In the genomic region with DNA sequence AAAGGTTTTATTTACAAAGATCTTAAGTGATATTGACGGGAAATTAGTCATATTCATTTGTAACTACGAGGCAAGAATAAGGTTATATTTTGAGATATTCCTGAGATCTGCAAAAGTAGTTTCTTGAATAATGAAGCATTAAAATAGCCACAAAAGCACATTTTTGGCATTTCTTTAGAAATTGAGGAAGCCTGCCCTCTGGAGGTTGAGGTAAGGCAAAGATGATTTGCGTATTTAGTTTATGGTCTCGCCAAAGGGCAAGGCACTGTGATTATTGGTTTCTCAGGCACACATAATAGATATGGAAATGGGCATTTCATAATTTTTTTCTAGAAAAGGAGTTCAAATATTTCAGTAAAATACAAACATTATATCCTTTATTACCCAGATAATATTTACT, we compare ENCODE assay signal across 18 cellular contexts.
A peak's percentile ranks its signal among the peaks of the same experiment; 100 is the strongest.
DNase-seq lines count a peak whose midpoint lies in the region; ATAC-seq, FAIRE-seq and TF ChIP-seq lines count a peak whose summit lies in the region.
"Had no signal": no experiment of that assay in that cellular context is flagged by ENCODE, and none has a peak within 500 bp of the region (broad histone marks: within the 10 kb centered on the region; RNA-seq: fewer than 3 reads in every experiment).

No MANE protein-coding gene starts in this region.

- H3K9me3 ChIP-seq in HepG2 (ENCODE audit: low read length) (peaks cover 14% of the 10 kb centered on the region; the same call in 1 of the 2 replicates), right lobe of liver (no peaks in the 10 kb centered on the region), OCI-LY1 (ENCODE audit: low read length) (no peaks in the 10 kb centered on the region)
- H3K9me3 ChIP-seq: tibial artery had no signal

- no peak for TF ChIP-seq RAD21 in HepG2 (CRISPR knock-in tag; IDR thresholded peaks at IDR 0.05)

- 2% methylated on average over 4 of the region's 4 CpGs for WGBS in HepG2 (ENCODE audit: low lambda C conversion rate)
- WGBS in right lobe of liver (ENCODE audit: insufficient coverage, low coverage, low lambda C conversion rate, missing lambda C conversion rate): 60% methylated on average over 4 of the region's 4 CpGs

- TF ChIP-seq EP300 in HepG2 (IDR thresholded peaks at IDR 0.05; ENCODE audit: low read depth in 2 of 2, low read length in 2 of 2): no peak
- TF ChIP-seq EP300 in HepG2 (CRISPR knock-in tag; IDR thresholded peaks at IDR 0.05; ENCODE audit: borderline replicate concordance): no peak

- CTCF ChIA-PET in HepG2 (lab: Yijun Ruan, JAX; ENCODE audit: low intra/inter-chr PET ratio, low total read pairs): no interaction called here

- intact Hi-C loops in HepG2 (cut with micrococcal nuclease; ENCODE audit: unreplicated experiment): no loop called here
- intact Hi-C loops in right lobe of liver (cut with DNase I): no loop called here
- intact Hi-C loops in cardiac septum (cut with DNase I): no loop called here
- intact Hi-C loops in left ventricle myocardium superior (cut with micrococcal nuclease): no loop called here

- H3K79me2 ChIP-seq in HepG2 (ENCODE audit: insufficient read depth, low read length) (no peaks in the 10 kb centered on the region), OCI-LY1 (ENCODE audit: insufficient read depth, low read length) (no peaks in the 10 kb centered on the region)

- H3K4me1 ChIP-seq in HepG2 (ENCODE audit: insufficient read depth, low read length): no peaks in the 10 kb centered on the region
- no peaks in the 10 kb centered on the region for H3K4me1 ChIP-seq in right lobe of liver
- H3K4me1 ChIP-seq in OCI-LY1 (ENCODE audit: insufficient read depth, low read length, severe bottlenecking): no peaks in the 10 kb centered on the region
- H3K4me1 ChIP-seq: tibial artery had no signal

- H3F3A ChIP-seq in OCI-LY1 (ENCODE audit: insufficient read depth, low read length): no peaks in the 10 kb centered on the region

- in situ Hi-C loops in HepG2 (cut with HindIII; ENCODE audit: extremely low pct_ligation_motif_present, low pct_unique_long_range_greater_than_20kb): no loop called here

- BruUV-seq in HepG2 (replicated peaks; lab: Mats Ljungman, UMichigan): no TSS peak

- no peaks in the 10 kb centered on the region for H3K36me3 ChIP-seq in HepG2 (replicated peaks in 1 of 2; ENCODE audit: control insufficient read depth in 1 of 2, insufficient read depth in 2 of 2, low read length in 2 of 2)
- no peaks in the 10 kb centered on the region for H3K36me3 ChIP-seq in right lobe of liver
- H3K36me3 ChIP-seq in OCI-LY1 (ENCODE audit: insufficient read depth, low read length): no peaks in the 10 kb centered on the region
- H3K36me3 ChIP-seq: tibial artery had no signal

- H3K9ac ChIP-seq in HepG2 (ENCODE audit: insufficient read depth, low read depth, low read length) (no peak overlapping the region), OCI-LY1 (ENCODE audit: low read length) (no peak overlapping the region)

- H3K4me2 ChIP-seq in HepG2 (ENCODE audit: low read depth, low read length): no peak overlapping the region
- no peak overlapping the region for H3K4me2 ChIP-seq in OCI-LY1 (ENCODE audit: low read length)

- H4K20me1 ChIP-seq in HepG2 (ENCODE audit: insufficient read depth, low read length): no peaks in the 10 kb centered on the region
- no peaks in the 10 kb centered on the region for H4K20me1 ChIP-seq in OCI-LY1 (ENCODE audit: insufficient read depth, low read length)

- ATAC-seq in HepG2: no peak
- ATAC-seq in right lobe of liver: no peak
- ATAC-seq in GM18519 (IDR thresholded peaks at IDR 0.05; ENCODE audit: low FRiP score, unreplicated experiment): no peak
- ATAC-seq in left ventricle myocardium superior: no peak

- H2AFZ ChIP-seq in HepG2 (ENCODE audit: low read length) (no peak overlapping the region), OCI-LY1 (ENCODE audit: low read length) (no peak overlapping the region)

- peak; percentile 37 for FAIRE-seq in HepG2 (lab: Jason Lieb, UNC)
- FAIRE-seq: H54 had no signal

- POLR2A ChIA-PET in HepG2 (lab: Yijun Ruan, JAX): no interaction called here

- H3K4me3 ChIP-seq in HepG2 (replicated peaks in 1 of 3; ENCODE audit: insufficient read depth in 1 of 3, low read depth in 2 of 3, low read length in 3 of 3) (no peak overlapping the region), right lobe of liver (no peak overlapping the region), OCI-LY1 (ENCODE audit: low read depth, low read length, poor library complexity, severe bottlenecking) (no peak overlapping the region), epithelial cell of proximal tubule (ENCODE audit: low read depth, low read length) (no peak overlapping the region)
- H3K4me3 ChIP-seq: lung, tibial artery had no signal

- no peaks in the 10 kb centered on the region for H3K9me2 ChIP-seq in OCI-LY1 (ENCODE audit: low read depth, low read length)

- H3K27me3 ChIP-seq in HepG2 (ENCODE audit: control insufficient read depth in 1 of 2, insufficient read depth in 2 of 2, low read length in 2 of 2) (no peaks in the 10 kb centered on the region), right lobe of liver (no peaks in the 10 kb centered on the region), OCI-LY1 (ENCODE audit: insufficient read depth, low read length) (no peaks in the 10 kb centered on the region)
- H3K27me3 ChIP-seq: tibial artery had no signal

- DNase-seq in HepG2 (ENCODE audit: low spot score) (peak; percentile 3), right lobe of liver (no peak), epithelial cell of proximal tubule (ENCODE audit: low read depth) (no peak), occipital lobe (lab: John Stamatoyannopoulos, UW) (no peak), cardiac septum (ENCODE audit: low spot score) (no peak), left ventricle myocardium superior (no peak)
- DNase-seq: activated CD4-positive, alpha-beta T cell treated with anti-CD3 and anti-CD28 coated beads for 4 hours; DMS79 treated with DMSO at 0.1 percent for 48 hours; NCI-H1436; NCI-H524; stimulated activated CD4-positive, alpha-beta T cell treated with anti-CD3 and anti-CD28 coated beads, Interleukin-4, amount 100 ng/mL, for 4 hours; T-helper 2 cell; tibial artery had no signal

- peak; percentile 53 for TF ChIP-seq CTCF in HepG2 (CRISPR knock-in tag; IDR thresholded peaks at IDR 0.05)
- no peak for TF ChIP-seq CTCF in right lobe of liver (IDR thresholded peaks at IDR 0.05)
- TF ChIP-seq CTCF in OCI-LY1 (IDR thresholded peaks at IDR 0.05; ENCODE audit: low read length): peak; percentile 32; the same call in 1 of the 2 replicates
- peak; percentile 19 for TF ChIP-seq CTCF in epithelial cell of proximal tubule (conservative IDR thresholded peaks at IDR 0.05; ENCODE audit: low read depth, low read length)

- TF ChIP-seq POLR2A in HepG2 (IDR thresholded peaks at IDR 0.05; ENCODE audit: insufficient read depth in 1 of 2, low read depth in 2 of 2, low read length in 2 of 2) (no peak), right lobe of liver (IDR thresholded peaks at IDR 0.05) (no peak)

- H3K27ac ChIP-seq in HepG2 (ENCODE audit: extremely low read length, insufficient read depth, low read length) (no peak overlapping the region), right lobe of liver (no peak overlapping the region), OCI-LY1 (ENCODE audit: low read depth, low read length, poor library complexity, severe bottlenecking) (no peak overlapping the region)
- H3K27ac ChIP-seq: RWPE1, tibial artery had no signal

TF ChIP-seq in HepG2, 621 proteins besides CTCF, POLR2A, EP300 and RAD21:
- no peak for TF ChIP-seq SP140L (CRISPR knock-in tag; IDR thresholded peaks at IDR 0.05; ENCODE audit: borderline replicate concordance)
- TF ChIP-seq, protein P1, sequence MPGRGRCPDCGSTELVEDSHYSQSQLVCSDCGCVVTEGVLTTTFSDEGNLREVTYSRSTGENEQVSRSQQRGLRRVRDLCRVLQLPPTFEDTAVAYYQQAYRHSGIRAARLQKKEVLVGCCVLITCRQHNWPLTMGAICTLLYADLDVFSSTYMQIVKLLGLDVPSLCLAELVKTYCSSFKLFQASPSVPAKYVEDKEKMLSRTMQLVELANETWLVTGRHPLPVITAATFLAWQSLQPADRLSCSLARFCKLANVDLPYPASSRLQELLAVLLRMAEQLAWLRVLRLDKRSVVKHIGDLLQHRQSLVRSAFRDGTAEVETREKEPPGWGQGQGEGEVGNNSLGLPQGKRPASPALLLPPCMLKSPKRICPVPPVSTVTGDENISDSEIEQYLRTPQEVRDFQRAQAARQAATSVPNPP (CRISPR knock-in tag; IDR thresholded peaks at IDR 0.05): no peak
- no peak for TF ChIP-seq ZSCAN30 (CRISPR knock-in tag; IDR thresholded peaks at IDR 0.05)
- TF ChIP-seq STAG1 (CRISPR knock-in tag; IDR thresholded peaks at IDR 0.05): peak; percentile 31
- TF ChIP-seq ZNF17 (CRISPR knock-in tag; IDR thresholded peaks at IDR 0.05): no peak
- no peak for TF ChIP-seq KLF13 (CRISPR knock-in tag; IDR thresholded peaks at IDR 0.05)

Comparison
In these comparisons a context has a peak if more than half of its experiments do, and no peak if none do; other contexts are left out.
1. CTCF ChIP-seq: peak in HepG2 (single experiment), OCI-LY1 (single experiment) and epithelial cell of proximal tubule (single experiment); none in right lobe of liver (0 of 4).